In the genomic region with DNA sequence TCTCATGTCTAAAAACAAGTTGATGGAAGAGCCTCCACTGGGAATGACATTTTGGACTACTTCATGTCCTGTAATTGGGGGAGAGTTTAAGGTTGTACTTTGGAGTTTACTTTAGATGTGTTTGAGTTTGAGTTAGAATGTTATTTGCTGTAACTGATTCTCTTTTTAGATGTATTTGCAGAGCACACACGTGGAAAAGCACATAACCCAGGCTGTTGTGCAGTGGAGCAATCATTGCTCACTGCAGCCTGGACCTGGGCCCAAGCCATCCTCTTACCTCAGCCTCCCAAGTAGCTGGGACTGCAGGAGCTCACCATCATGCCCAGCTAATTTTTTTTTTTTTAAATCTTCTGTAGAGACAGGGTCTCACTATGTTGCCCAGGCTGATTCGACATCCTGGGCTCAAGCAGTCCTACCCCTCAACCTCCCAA, we compare ENCODE assay signal across 20 cellular contexts. TPM values are rescaled to one million over a fixed set of nuclear protein-coding genes. Genes with fewer than 3 reads are reported as not detected.
A peak's percentile ranks its signal among the peaks of the same experiment; 100 is the strongest.
DNase-seq lines count a peak whose midpoint lies in the region; ATAC-seq and TF ChIP-seq lines count a peak whose summit lies in the region.
"Had no signal": no experiment of that assay in that cellular context is flagged by ENCODE, and none has a peak within 500 bp of the region (broad histone marks: within the 10 kb centered on the region; RNA-seq: fewer than 3 reads in every experiment).

No MANE protein-coding gene starts in this region.

- no peak for TF ChIP-seq POLR2A in prostate gland (IDR thresholded peaks at IDR 0.05)

- H3K27ac Mint-ChIP-seq in GM23338: no peak overlapping the region

- DNase-seq in GM23338 (ENCODE audit: low spot score) (no peak), PC-3 (no peak), fibroblast of pulmonary artery (ENCODE audit: low read depth) (peak; percentile 34), prostate gland (ENCODE audit: low spot score) (peak; percentile 82), GM10248 (ENCODE audit: extremely low spot score) (no peak)
- DNase-seq: activated CD4-positive, alpha-beta T cell treated with anti-CD3 and anti-CD28 coated beads, Interleukin-2, amount 50 U/mL, for 1 hour; activated T-cell treated with anti-CD3 and anti-CD28 coated beads, Interleukin-2, amount 50 U/mL, for 1 hour; amygdala; C1 segment of cervical spinal cord; DMS79 treated with DMSO at 0.1 percent for 48 hours; left ventricle myocardium inferior; MG63; NCI-H187; NCI-H510A; retina; substantia nigra had no signal

- no peak overlapping the region for H3K4me3 Mint-ChIP-seq in GM23338
- H3K4me3 Mint-ChIP-seq: nephron had no signal

- ATAC-seq in GM23338: no peak
- ATAC-seq in PC-3: peak; percentile 56
- ATAC-seq in GM18861 (IDR thresholded peaks at IDR 0.05; ENCODE audit: unreplicated experiment): no peak
- no peak for ATAC-seq in GM18867 (IDR thresholded peaks at IDR 0.05; ENCODE audit: unreplicated experiment)
- ATAC-seq: SK-N-SH treated with all-trans-retinoic acid at 6 μM for 48 hours had no signal

- peaks cover 5% of the 10 kb centered on the region for H3K27me3 Mint-ChIP-seq in GM23338 (ENCODE audit: insufficient read depth, low read depth, poor library complexity)

- peaks cover 42% of the 10 kb centered on the region for H3K36me3 Mint-ChIP-seq in GM23338 (ENCODE audit: low read depth)

- H2AFZ ChIP-seq in GM23338: no peak overlapping the region
- H2AFZ ChIP-seq in PC-3 (ENCODE audit: low read length): no peak overlapping the region

- no peaks in the 10 kb centered on the region for H3K4me1 ChIP-seq in GM23338 (ENCODE audit: insufficient read depth)
- no peaks in the 10 kb centered on the region for H3K4me1 ChIP-seq in PC-3 (ENCODE audit: insufficient read depth, low read length)
- peaks cover 15% of the 10 kb centered on the region for H3K4me1 ChIP-seq in prostate gland (replicated peaks)

- no peaks in the 10 kb centered on the region for H3K4me1 Mint-ChIP-seq in GM23338

- H4K20me1 ChIP-seq in GM23338 (replicated peaks; ENCODE audit: insufficient read depth) (peaks cover 45% of the 10 kb centered on the region), PC-3 (ENCODE audit: low read length) (peaks cover 6% of the 10 kb centered on the region; the same call in 1 of the 2 replicates)

- POLR2A ChIA-PET in PC-3 (lab: Charles Lee; ENCODE audit: unreplicated experiment) (interaction anchor here (0.7 kb wide), 2 partner anchors 16 to 46 kb away, joined by 3 read pairs; no protein-coding TSS in a partner anchor), GM10248 (lab: Yijun Ruan, JAX) (no interaction called here)

- H3K4me3 ChIP-seq in GM23338: no peak overlapping the region
- no peak overlapping the region for H3K4me3 ChIP-seq in PC-3 (ENCODE audit: low read length)
- H3K4me3 ChIP-seq in fibroblast of pulmonary artery (replicated peaks; ENCODE audit: low read depth, low read length): no peak overlapping the region
- no peak overlapping the region for H3K4me3 ChIP-seq in prostate gland
- H3K4me3 ChIP-seq: left ventricle myocardium inferior, MG63 had no signal

- H3K79me2 ChIP-seq in GM23338 (replicated peaks; ENCODE audit: insufficient read depth): peaks cover 92% of the 10 kb centered on the region
- peaks cover 80% of the 10 kb centered on the region for H3K79me2 ChIP-seq in PC-3 (ENCODE audit: low read length)

- intact Hi-C loops in PC-3 (cut with micrococcal nuclease) (no loop called here), prostate gland (cut with DNase I) (no loop called here)

- CTCF ChIA-PET in PC-3 (lab: Charles Lee) (interaction anchor here (1.3 kb wide), 1 partner anchor 31 kb away, joined by 3 read pairs; no protein-coding TSS in a partner anchor), GM10248 (lab: Yijun Ruan, JAX) (interaction anchor here (0.9 to 1.6 kb wide), 8 partner anchors 11 to 135 kb away, joined by 3 to 6 read pairs (median 4); no protein-coding TSS in a partner anchor)

- H3K9me3 ChIP-seq in PC-3 (ENCODE audit: low read length) (no peaks in the 10 kb centered on the region), prostate gland (no peaks in the 10 kb centered on the region)
- H3K9me3 ChIP-seq: left ventricle myocardium inferior, MG63 had no signal

- H3K36me3 ChIP-seq in GM23338 (ENCODE audit: insufficient read depth): peaks cover 5% of the 10 kb centered on the region; the same call in 1 of the 2 replicates
- peaks cover 39% of the 10 kb centered on the region; the same call in 1 of the 2 replicates for H3K36me3 ChIP-seq in PC-3 (ENCODE audit: low read depth, low read length)
- no peaks in the 10 kb centered on the region for H3K36me3 ChIP-seq in prostate gland

- H3K27me3 ChIP-seq in GM23338 (ENCODE audit: insufficient read depth) (no peaks in the 10 kb centered on the region), PC-3 (ENCODE audit: low read length) (no peaks in the 10 kb centered on the region), prostate gland (replicated peaks; ENCODE audit: insufficient read depth) (no peaks in the 10 kb centered on the region)
- H3K27me3 ChIP-seq: MG63 had no signal

- 0 out of 2 replicates have a peak, but pooled peaks cover 8% of the 10 kb centered on the region for H3F3A ChIP-seq in GM23338 (replicated peaks; ENCODE audit: low read depth)
- no peaks in the 10 kb centered on the region for H3F3A ChIP-seq in PC-3 (ENCODE audit: low read length, unreplicated experiment)

- 33% methylated on average over 2 of the region's 2 CpGs for WGBS in prostate gland

- H3K27ac ChIP-seq in GM23338 (ENCODE audit: low read depth) (peak overlapping the region; percentile 39; the same call in 1 of the 2 replicates), PC-3 (ENCODE audit: low read length) (no peak overlapping the region), prostate gland (peak overlapping the region; percentile 75 to 87)
- H3K27ac ChIP-seq: left ventricle myocardium inferior had no signal

- H3K9ac ChIP-seq in PC-3 (ENCODE audit: low read length): no peak overlapping the region

- BruUV-seq in PC-3 (replicated peaks; lab: Mats Ljungman, UMichigan): no TSS peak

- H3K4me2 ChIP-seq in GM23338 (no peak overlapping the region), PC-3 (ENCODE audit: low read length) (no peak overlapping the region)

- no peaks in the 10 kb centered on the region for H3K9me3 Mint-ChIP-seq in GM23338
- H3K9me3 Mint-ChIP-seq: nephron had no signal

- TF ChIP-seq CTCF in GM23338 (conservative IDR thresholded peaks at IDR 0.05; ENCODE audit: low read depth in 2 of 2) (no peak), PC-3 (conservative IDR thresholded peaks at IDR 0.05; ENCODE audit: low read depth, low read length) (no peak), fibroblast of pulmonary artery (IDR thresholded peaks at IDR 0.05; ENCODE audit: low read length, missing control alignments) (no peak), prostate gland (IDR thresholded peaks at IDR 0.05) (no peak), GM10248 (IDR thresholded peaks at IDR 0.05; ENCODE audit: control extremely low read depth, extremely low read depth, low read depth, missing control alignments) (no peak)

- no peaks in the 10 kb centered on the region for H3K9me2 ChIP-seq in GM23338 (ENCODE audit: insufficient read depth)
- H3K9me2 ChIP-seq in PC-3 (replicated peaks; ENCODE audit: low read length): no peaks in the 10 kb centered on the region

TF ChIP-seq in GM23338, 12 proteins besides CTCF, POLR2A, EP300 and RAD21 (continues in another document):
- no peak for TF ChIP-seq STAT1 (IDR thresholded peaks at IDR 0.05; ENCODE audit: unreplicated experiment)

RNA-seq across cellular contexts. Expression of a gene that starts 36.7 kb away (rescaled TPM):
- 4.4 and 6.3 TPM in 2 replicates for total RNA-seq in GM23338 (2014; rRNA removed; shearing (Covaris generic))
- polyA plus RNA-seq in GM23338 (2016; fragmentation: Nextera tagmentation; extraction: Ambion mirVana): 3.1 and 3.7 TPM in 2 replicates
- total RNA-seq in PC-3 (2014; rRNA removed) (11.3 and 16.4 TPM in 2 replicates), prostate gland (10 to 100 TPM in 1 of 2 donors, 1 to 10 TPM in 1; 8.1 to 10.6 TPM)

RNA-seq across cellular contexts. Expression of a gene that starts 45.2 kb away (rescaled TPM):
- total RNA-seq in GM23338 (2014; rRNA removed; shearing (Covaris generic)): 127 and 145 TPM in 2 replicates
- 147 and 161 TPM in 2 replicates for polyA plus RNA-seq in GM23338 (2016; fragmentation: Nextera tagmentation; extraction: Ambion mirVana)
- total RNA-seq in PC-3 (2014; rRNA removed): 55.7 and 67.0 TPM in 2 replicates
- total RNA-seq in prostate gland: 100 to 1,000 TPM; 100 to 123 TPM

RNA-seq across cellular contexts. Expression of a gene that starts 54.0 kb away (rescaled TPM):
- 27.1 and 27.3 TPM in 2 replicates for total RNA-seq in GM23338 (2014; rRNA removed; shearing (Covaris generic))
- 9.2 and 11.5 TPM in 2 replicates for polyA plus RNA-seq in GM23338 (2016; fragmentation: Nextera tagmentation; extraction: Ambion mirVana)
- total RNA-seq in PC-3 (2014; rRNA removed) (89.1 and 104 TPM in 2 replicates), prostate gland (10 to 100 TPM; 67.1 to 78.7 TPM)

Comparison
In these comparisons a context has a peak if more than half of its experiments do, and no peak if none do; other contexts are left out.
1. DNase-seq: peak in fibroblast of pulmonary artery (single experiment) and prostate gland (single experiment); none in GM23338 (single experiment), PC-3 (single experiment) and GM10248 (single experiment).